Comparison of ENCODE assay signal across 1 cellular context in the genomic region with DNA sequence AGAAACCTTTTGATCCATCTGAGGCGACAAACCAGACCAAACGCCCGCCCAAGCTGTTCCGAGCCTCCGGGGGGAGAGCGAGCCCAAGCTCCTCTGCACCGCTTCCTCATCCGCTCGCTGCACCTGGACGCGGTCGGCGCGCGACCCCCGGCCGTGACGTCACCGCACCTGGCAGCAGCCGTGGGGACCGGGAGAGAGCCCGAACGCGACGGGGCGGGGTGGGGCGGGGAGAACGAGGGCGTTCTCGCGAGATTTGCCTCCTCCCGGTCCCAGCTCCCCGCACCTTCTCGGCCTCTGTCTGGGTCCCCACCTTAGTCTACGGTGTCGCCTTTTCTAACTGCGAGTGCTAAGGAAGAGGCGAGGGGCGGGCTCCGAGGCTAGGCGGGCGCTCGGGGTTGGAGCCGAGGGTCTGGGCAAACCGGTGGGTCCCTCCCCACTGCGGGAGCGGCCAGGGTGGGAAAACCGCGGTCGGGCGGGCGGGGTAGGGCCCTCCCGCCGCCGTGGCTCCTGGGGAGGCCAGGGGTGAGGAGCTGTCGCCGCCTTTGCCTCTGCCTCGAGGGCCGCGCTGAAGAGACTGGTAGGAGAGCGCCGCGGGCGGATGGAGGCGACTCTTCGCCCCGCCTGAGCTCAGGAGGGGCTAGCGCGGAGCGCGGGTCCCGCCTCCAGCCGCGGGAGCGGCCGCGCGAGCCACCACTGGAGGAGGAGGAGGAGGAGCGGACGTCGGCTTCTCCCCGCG.
TF ChIP-seq lines count a peak whose summit lies in the region.

A gene with protein sequence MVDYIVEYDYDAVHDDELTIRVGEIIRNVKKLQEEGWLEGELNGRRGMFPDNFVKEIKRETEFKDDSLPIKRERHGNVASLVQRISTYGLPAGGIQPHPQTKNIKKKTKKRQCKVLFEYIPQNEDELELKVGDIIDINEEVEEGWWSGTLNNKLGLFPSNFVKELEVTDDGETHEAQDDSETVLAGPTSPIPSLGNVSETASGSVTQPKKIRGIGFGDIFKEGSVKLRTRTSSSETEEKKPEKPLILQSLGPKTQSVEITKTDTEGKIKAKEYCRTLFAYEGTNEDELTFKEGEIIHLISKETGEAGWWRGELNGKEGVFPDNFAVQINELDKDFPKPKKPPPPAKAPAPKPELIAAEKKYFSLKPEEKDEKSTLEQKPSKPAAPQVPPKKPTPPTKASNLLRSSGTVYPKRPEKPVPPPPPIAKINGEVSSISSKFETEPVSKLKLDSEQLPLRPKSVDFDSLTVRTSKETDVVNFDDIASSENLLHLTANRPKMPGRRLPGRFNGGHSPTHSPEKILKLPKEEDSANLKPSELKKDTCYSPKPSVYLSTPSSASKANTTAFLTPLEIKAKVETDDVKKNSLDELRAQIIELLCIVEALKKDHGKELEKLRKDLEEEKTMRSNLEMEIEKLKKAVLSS (plus strand): TSS at position 293 of the 736 bp plus-strand sequence. CDS start 456 bp downstream, outside the sequence.

TF ChIP-seq in HepG2, 621 proteins besides CTCF, POLR2A, EP300 and RAD21 (continued from another document and continues in another):
- TF ChIP-seq KMT2B (CRISPR knock-in tag; IDR thresholded peaks at IDR 0.05): peak; percentile 93
- 0 out of 2 replicates have a peak, but pooled peaks have one; percentile 70 for TF ChIP-seq ZNF484 (CRISPR knock-in tag; IDR thresholded peaks at IDR 0.05; ENCODE audit: borderline replicate concordance, low read depth)
- TF ChIP-seq, protein P1, sequence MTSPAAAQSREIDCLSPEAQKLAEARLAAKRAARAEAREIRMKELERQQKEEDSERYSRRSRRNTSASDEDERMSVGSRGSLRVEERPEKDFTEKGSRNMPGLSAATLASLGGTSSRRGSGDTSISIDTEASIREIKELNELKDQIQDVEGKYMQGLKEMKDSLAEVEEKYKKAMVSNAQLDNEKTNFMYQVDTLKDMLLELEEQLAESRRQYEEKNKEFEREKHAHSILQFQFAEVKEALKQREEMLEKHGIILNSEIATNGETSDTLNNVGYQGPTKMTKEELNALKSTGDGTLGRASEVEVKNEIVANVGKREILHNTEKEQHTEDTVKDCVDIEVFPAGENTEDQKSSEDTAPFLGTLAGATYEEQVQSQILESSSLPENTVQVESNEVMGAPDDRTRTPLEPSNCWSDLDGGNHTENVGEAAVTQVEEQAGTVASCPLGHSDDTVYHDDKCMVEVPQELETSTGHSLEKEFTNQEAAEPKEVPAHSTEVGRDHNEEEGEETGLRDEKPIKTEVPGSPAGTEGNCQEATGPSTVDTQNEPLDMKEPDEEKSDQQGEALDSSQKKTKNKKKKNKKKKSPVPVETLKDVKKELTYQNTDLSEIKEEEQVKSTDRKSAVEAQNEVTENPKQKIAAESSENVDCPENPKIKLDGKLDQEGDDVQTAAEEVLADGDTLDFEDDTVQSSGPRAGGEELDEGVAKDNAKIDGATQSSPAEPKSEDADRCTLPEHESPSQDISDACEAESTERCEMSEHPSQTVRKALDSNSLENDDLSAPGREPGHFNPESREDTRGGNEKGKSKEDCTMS (CRISPR knock-in tag; conservative IDR thresholded peaks at IDR 0.05): no peak
- TF ChIP-seq ZSCAN22 (CRISPR knock-in tag; IDR thresholded peaks at IDR 0.05): peak; percentile 72; the same call in 1 of the 2 replicates
- TF ChIP-seq HNRNPK (IDR thresholded peaks at IDR 0.05; ENCODE audit: low read depth, low read length, poor library complexity, severe bottlenecking): no peak
- no peak for TF ChIP-seq MLLT10 (CRISPR knock-in tag; IDR thresholded peaks at IDR 0.05)
- TF ChIP-seq, protein P2, sequence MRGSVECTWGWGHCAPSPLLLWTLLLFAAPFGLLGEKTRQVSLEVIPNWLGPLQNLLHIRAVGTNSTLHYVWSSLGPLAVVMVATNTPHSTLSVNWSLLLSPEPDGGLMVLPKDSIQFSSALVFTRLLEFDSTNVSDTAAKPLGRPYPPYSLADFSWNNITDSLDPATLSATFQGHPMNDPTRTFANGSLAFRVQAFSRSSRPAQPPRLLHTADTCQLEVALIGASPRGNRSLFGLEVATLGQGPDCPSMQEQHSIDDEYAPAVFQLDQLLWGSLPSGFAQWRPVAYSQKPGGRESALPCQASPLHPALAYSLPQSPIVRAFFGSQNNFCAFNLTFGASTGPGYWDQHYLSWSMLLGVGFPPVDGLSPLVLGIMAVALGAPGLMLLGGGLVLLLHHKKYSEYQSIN (CRISPR knock-in tag; IDR thresholded peaks at IDR 0.05; ENCODE audit: borderline replicate concordance): no peak
- TF ChIP-seq RXRB (CRISPR knock-in tag; IDR thresholded peaks at IDR 0.05; ENCODE audit: borderline replicate concordance): no peak
- TF ChIP-seq ZNF329 (CRISPR knock-in tag; IDR thresholded peaks at IDR 0.05; ENCODE audit: low read depth): no peak
- TF ChIP-seq PITX1 (CRISPR knock-in tag; IDR thresholded peaks at IDR 0.05): 0 out of 2 replicates have a peak, but pooled peaks have one; percentile 22
- peak; percentile 68; the same call in 1 of the 2 replicates for TF ChIP-seq ZNF761 (CRISPR knock-in tag; conservative IDR thresholded peaks at IDR 0.05)
- TF ChIP-seq CBFB (CRISPR knock-in tag; IDR thresholded peaks at IDR 0.05): 0 out of 2 replicates have a peak, but pooled peaks have one; percentile 64
- TF ChIP-seq, protein P3, sequence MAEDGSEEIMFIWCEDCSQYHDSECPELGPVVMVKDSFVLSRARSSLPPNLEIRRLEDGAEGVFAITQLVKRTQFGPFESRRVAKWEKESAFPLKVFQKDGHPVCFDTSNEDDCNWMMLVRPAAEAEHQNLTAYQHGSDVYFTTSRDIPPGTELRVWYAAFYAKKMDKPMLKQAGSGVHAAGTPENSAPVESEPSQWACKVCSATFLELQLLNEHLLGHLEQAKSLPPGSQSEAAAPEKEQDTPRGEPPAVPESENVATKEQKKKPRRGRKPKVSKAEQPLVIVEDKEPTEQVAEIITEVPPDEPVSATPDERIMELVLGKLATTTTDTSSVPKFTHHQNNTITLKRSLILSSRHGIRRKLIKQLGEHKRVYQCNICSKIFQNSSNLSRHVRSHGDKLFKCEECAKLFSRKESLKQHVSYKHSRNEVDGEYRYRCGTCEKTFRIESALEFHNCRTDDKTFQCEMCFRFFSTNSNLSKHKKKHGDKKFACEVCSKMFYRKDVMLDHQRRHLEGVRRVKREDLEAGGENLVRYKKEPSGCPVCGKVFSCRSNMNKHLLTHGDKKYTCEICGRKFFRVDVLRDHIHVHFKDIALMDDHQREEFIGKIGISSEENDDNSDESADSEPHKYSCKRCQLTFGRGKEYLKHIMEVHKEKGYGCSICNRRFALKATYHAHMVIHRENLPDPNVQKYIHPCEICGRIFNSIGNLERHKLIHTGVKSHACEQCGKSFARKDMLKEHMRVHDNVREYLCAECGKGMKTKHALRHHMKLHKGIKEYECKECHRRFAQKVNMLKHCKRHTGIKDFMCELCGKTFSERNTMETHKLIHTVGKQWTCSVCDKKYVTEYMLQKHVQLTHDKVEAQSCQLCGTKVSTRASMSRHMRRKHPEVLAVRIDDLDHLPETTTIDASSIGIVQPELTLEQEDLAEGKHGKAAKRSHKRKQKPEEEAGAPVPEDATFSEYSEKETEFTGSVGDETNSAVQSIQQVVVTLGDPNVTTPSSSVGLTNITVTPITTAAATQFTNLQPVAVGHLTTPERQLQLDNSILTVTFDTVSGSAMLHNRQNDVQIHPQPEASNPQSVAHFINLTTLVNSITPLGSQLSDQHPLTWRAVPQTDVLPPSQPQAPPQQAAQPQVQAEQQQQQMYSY (CRISPR knock-in tag; IDR thresholded peaks at IDR 0.05): peak; percentile 53; the same call in 1 of the 2 replicates
- TF ChIP-seq RBM39 (IDR thresholded peaks at IDR 0.05; ENCODE audit: low read depth, low read length, poor library complexity, severe bottlenecking): peak; percentile 91
- TF ChIP-seq, protein P4, sequence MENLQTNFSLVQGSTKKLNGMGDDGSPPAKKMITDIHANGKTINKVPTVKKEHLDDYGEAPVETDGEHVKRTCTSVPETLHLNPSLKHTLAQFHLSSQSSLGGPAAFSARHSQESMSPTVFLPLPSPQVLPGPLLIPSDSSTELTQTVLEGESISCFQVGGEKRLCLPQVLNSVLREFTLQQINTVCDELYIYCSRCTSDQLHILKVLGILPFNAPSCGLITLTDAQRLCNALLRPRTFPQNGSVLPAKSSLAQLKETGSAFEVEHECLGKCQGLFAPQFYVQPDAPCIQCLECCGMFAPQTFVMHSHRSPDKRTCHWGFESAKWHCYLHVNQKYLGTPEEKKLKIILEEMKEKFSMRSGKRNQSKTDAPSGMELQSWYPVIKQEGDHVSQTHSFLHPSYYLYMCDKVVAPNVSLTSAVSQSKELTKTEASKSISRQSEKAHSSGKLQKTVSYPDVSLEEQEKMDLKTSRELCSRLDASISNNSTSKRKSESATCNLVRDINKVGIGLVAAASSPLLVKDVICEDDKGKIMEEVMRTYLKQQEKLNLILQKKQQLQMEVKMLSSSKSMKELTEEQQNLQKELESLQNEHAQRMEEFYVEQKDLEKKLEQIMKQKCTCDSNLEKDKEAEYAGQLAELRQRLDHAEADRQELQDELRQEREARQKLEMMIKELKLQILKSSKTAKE (CRISPR knock-in tag; IDR thresholded peaks at IDR 0.05; ENCODE audit: borderline replicate concordance): peak; percentile 80
- TF ChIP-seq, protein P5, sequence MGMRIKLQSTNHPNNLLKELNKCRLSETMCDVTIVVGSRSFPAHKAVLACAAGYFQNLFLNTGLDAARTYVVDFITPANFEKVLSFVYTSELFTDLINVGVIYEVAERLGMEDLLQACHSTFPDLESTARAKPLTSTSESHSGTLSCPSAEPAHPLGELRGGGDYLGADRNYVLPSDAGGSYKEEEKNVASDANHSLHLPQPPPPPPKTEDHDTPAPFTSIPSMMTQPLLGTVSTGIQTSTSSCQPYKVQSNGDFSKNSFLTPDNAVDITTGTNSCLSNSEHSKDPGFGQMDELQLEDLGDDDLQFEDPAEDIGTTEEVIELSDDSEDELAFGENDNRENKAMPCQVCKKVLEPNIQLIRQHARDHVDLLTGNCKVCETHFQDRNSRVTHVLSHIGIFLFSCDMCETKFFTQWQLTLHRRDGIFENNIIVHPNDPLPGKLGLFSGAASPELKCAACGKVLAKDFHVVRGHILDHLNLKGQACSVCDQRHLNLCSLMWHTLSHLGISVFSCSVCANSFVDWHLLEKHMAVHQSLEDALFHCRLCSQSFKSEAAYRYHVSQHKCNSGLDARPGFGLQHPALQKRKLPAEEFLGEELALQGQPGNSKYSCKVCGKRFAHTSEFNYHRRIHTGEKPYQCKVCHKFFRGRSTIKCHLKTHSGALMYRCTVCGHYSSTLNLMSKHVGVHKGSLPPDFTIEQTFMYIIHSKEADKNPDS (CRISPR knock-in tag; IDR thresholded peaks at IDR 0.05): no peak
- TF ChIP-seq, protein P6, sequence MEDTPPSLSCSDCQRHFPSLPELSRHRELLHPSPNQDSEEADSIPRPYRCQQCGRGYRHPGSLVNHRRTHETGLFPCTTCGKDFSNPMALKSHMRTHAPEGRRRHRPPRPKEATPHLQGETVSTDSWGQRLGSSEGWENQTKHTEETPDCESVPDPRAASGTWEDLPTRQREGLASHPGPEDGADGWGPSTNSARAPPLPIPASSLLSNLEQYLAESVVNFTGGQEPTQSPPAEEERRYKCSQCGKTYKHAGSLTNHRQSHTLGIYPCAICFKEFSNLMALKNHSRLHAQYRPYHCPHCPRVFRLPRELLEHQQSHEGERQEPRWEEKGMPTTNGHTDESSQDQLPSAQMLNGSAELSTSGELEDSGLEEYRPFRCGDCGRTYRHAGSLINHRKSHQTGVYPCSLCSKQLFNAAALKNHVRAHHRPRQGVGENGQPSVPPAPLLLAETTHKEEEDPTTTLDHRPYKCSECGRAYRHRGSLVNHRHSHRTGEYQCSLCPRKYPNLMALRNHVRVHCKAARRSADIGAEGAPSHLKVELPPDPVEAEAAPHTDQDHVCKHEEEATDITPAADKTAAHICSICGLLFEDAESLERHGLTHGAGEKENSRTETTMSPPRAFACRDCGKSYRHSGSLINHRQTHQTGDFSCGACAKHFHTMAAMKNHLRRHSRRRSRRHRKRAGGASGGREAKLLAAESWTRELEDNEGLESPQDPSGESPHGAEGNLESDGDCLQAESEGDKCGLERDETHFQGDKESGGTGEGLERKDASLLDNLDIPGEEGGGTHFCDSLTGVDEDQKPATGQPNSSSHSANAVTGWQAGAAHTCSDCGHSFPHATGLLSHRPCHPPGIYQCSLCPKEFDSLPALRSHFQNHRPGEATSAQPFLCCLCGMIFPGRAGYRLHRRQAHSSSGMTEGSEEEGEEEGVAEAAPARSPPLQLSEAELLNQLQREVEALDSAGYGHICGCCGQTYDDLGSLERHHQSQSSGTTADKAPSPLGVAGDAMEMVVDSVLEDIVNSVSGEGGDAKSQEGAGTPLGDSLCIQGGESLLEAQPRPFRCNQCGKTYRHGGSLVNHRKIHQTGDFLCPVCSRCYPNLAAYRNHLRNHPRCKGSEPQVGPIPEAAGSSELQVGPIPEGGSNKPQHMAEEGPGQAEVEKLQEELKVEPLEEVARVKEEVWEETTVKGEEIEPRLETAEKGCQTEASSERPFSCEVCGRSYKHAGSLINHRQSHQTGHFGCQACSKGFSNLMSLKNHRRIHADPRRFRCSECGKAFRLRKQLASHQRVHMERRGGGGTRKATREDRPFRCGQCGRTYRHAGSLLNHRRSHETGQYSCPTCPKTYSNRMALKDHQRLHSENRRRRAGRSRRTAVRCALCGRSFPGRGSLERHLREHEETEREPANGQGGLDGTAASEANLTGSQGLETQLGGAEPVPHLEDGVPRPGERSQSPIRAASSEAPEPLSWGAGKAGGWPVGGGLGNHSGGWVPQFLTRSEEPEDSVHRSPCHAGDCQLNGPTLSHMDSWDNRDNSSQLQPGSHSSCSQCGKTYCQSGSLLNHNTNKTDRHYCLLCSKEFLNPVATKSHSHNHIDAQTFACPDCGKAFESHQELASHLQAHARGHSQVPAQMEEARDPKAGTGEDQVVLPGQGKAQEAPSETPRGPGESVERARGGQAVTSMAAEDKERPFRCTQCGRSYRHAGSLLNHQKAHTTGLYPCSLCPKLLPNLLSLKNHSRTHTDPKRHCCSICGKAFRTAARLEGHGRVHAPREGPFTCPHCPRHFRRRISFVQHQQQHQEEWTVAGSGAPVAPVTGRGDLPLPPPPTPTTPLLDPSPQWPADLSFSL (CRISPR knock-in tag; IDR thresholded peaks at IDR 0.05): peak; percentile 10; the same call in 1 of the 2 replicates
- TF ChIP-seq NCOR1 (IDR thresholded peaks at IDR 0.05; ENCODE audit: borderline replicate concordance, low read length): no peak
- no peak for TF ChIP-seq HNRNPUL1 (IDR thresholded peaks at IDR 0.05; ENCODE audit: low read depth, low read length)
- TF ChIP-seq ZNF124 (CRISPR knock-in tag; IDR thresholded peaks at IDR 0.05): no peak
- TF ChIP-seq, protein P7, sequence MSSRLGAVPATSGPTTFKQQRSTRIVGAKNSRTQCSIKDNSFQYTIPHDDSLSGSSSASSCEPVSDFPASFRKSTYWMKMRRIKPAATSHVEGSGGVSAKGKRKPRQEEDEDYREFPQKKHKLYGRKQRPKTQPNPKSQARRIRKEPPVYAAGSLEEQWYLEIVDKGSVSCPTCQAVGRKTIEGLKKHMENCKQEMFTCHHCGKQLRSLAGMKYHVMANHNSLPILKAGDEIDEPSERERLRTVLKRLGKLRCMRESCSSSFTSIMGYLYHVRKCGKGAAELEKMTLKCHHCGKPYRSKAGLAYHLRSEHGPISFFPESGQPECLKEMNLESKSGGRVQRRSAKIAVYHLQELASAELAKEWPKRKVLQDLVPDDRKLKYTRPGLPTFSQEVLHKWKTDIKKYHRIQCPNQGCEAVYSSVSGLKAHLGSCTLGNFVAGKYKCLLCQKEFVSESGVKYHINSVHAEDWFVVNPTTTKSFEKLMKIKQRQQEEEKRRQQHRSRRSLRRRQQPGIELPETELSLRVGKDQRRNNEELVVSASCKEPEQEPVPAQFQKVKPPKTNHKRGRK (CRISPR knock-in tag; IDR thresholded peaks at IDR 0.05): no peak
- peak; percentile 86; the same call in 1 of the 2 replicates for TF ChIP-seq ZBTB21 (CRISPR knock-in tag; IDR thresholded peaks at IDR 0.05)
- TF ChIP-seq IRF2 (CRISPR knock-in tag; IDR thresholded peaks at IDR 0.05): peak; percentile 62
- TF ChIP-seq SP5 (CRISPR knock-in tag; IDR thresholded peaks at IDR 0.05; ENCODE audit: borderline replicate concordance, low read depth): peak; percentile 71; the same call in 1 of the 2 replicates
